Comparison of ENCODE assay signal across 9 cellular contexts in genomic region chr11:92393218-92393617, GRCh38.
"Had no signal": no experiment of that assay in that cellular context is flagged by ENCODE, and none has a peak within 500 bp of the region (broad histone marks: within the 10 kb centered on the region; RNA-seq: fewer than 3 reads in every experiment).

No MANE protein-coding gene starts in this region.

- DNase-seq: activated CD4-positive, alpha-beta T cell treated with anti-CD3 and anti-CD28 coated beads for 1 hour; activated CD4-positive, alpha-beta T cell treated with anti-CD3 and anti-CD28 coated beads, Interleukin-2, amount 50 U/mL, for 48 hours; activated naive CD4-positive, alpha-beta T cell treated with anti-CD3 and anti-CD28 coated beads, Interleukin-2, amount 10 ng/mL, durations not matched to agents 7 days and 5 days; erythroblast; islet precursor cell; stimulated activated CD4-positive, alpha-beta T cell treated with anti-CD3 and anti-CD28 coated beads, Interleukin-2, amount 100 ng/mL, for 48 hours; stimulated activated naive B cell treated with anti-CD40 and anti-IgM and Interleukin-4, amounts not matched to agents 10 μg/mL and 1 μg/mL and 100 μg/mL, for 72 hours had no signal

- ATAC-seq: gastroesophageal sphincter; left lobe of liver; stimulated activated naive B cell treated with anti-CD40 and anti-IgM and Interleukin-4, amounts not matched to agents 10 μg/mL and 1 μg/mL and 100 μg/mL, for 72 hours had no signal
